In genomic region chr1:41365772-41366427, GRCh38 we compare ENCODE assay signal across 9 cellular contexts. TPM values are rescaled to one million over a fixed set of nuclear protein-coding genes. Genes with fewer than 3 reads are reported as not detected.
A peak's percentile ranks its signal among the peaks of the same experiment; 100 is the strongest.
DNase-seq lines count a peak whose midpoint lies in the region; ATAC-seq and TF ChIP-seq lines count a peak whose summit lies in the region.
"Had no signal": no experiment of that assay in that cellular context is flagged by ENCODE, and none has a peak within 500 bp of the region (broad histone marks: within the 10 kb centered on the region; RNA-seq: fewer than 3 reads in every experiment).

No MANE protein-coding gene starts in this region.

- H3K4me3 ChIP-seq in trophoblast cell (ENCODE audit: low read depth, low read length) (peak overlapping the region; percentile 29), right lobe of liver (peak overlapping the region in 1 of 3 donors; percentile 16)

- H2BK5ac ChIP-seq in trophoblast cell (ENCODE audit: low read depth, low read length, poor library complexity) = no peak overlapping the region

- peak overlapping the region; percentile 57 for H3K4me2 ChIP-seq in trophoblast cell (ENCODE audit: low read length)

- H3K27ac ChIP-seq in trophoblast cell (ENCODE audit: low read depth, low read length) (no peak overlapping the region), right lobe of liver (no peak overlapping the region)
- H3K27ac ChIP-seq: neutrophil had no signal

- H3K9ac ChIP-seq in trophoblast cell (ENCODE audit: low read length) = no peak overlapping the region

- intact Hi-C loops in right lobe of liver (cut with DNase I) = no loop called here

- TF ChIP-seq POLR2A in right lobe of liver (IDR thresholded peaks at IDR 0.05) = no peak

- H3K27me3 ChIP-seq in trophoblast cell (ENCODE audit: insufficient read depth, low read length) (peaks cover 16% of the 10 kb centered on the region), right lobe of liver (peaks cover 0 to 4% of the 10 kb centered on the region in 2 donors)

- peaks cover 17% of the 10 kb centered on the region for H3K79me1 ChIP-seq in trophoblast cell (ENCODE audit: low read length)

- H4K91ac ChIP-seq in trophoblast cell (ENCODE audit: low read depth, low read length) = peak overlapping the region; percentile 59

- peak overlapping the region; percentile 46 for H4K8ac ChIP-seq in trophoblast cell (ENCODE audit: low read depth, low read length)

- H2AK5ac ChIP-seq in trophoblast cell (ENCODE audit: low read length) = no peak overlapping the region

- peak overlapping the region; percentile 69 for H3K18ac ChIP-seq in trophoblast cell (ENCODE audit: low read length)

- H4K12ac ChIP-seq in trophoblast cell (ENCODE audit: low read depth, low read length) = no peak overlapping the region

- peaks cover 22 to 43% of the 10 kb centered on the region in 2 experiments for H3K4me1 ChIP-seq in trophoblast cell (ENCODE audit: control insufficient read depth in 1 of 2, insufficient read depth in 2 of 2, low read length in 2 of 2)
- H3K4me1 ChIP-seq in right lobe of liver = peaks cover 0 to 18% (median 0%) of the 10 kb centered on the region in 4 donors

- H3K79me2 ChIP-seq in trophoblast cell (ENCODE audit: control insufficient read depth, insufficient read depth, low read length, poor library complexity) = peaks cover 6% of the 10 kb centered on the region

- peak overlapping the region; percentile 23 for H2AFZ ChIP-seq in trophoblast cell (ENCODE audit: insufficient read depth, low read length, poor library complexity)

- H3K9me3 ChIP-seq in trophoblast cell (ENCODE audit: insufficient read depth, low read depth, low read length) (peaks cover 3% of the 10 kb centered on the region), right lobe of liver (no peaks in the 10 kb centered on the region)
- H3K9me3 ChIP-seq: neutrophil had no signal

- peak overlapping the region; percentile 42 for H2BK12ac ChIP-seq in trophoblast cell (ENCODE audit: low read length)

- H3K4ac ChIP-seq in trophoblast cell (ENCODE audit: low read depth, low read length) = peak overlapping the region; percentile 14

- peak overlapping the region; percentile 63 for H3K14ac ChIP-seq in trophoblast cell (ENCODE audit: low read length)

- peak; percentile 23 for DNase-seq in NCI-H146 (lab: John Stamatoyannopoulos, UW)
- no peak for DNase-seq in NCI-H146 treated with DMSO at 0.1 percent for 48 hours (lab: John Stamatoyannopoulos, UW; ENCODE audit: unreplicated experiment)
- peak; percentile 81 for DNase-seq in NCI-H345 (lab: John Stamatoyannopoulos, UW)
- DNase-seq in effector CD8-positive, alpha-beta T cell (lab: John Stamatoyannopoulos, UW) = peak; percentile 36
- DNase-seq in trophoblast cell = no peak
- no peak for DNase-seq in right lobe of liver
- no peak for DNase-seq in GDM1 (lab: John Stamatoyannopoulos, UW)
- DNase-seq in activated CD4-positive, alpha-beta T cell treated with anti-CD3 and anti-CD28 coated beads, Interleukin-2, amount 50 U/mL, for 1 hour = no peak

- ATAC-seq in right lobe of liver = no peak

- no peak overlapping the region for H3K23ac ChIP-seq in trophoblast cell (ENCODE audit: low read length)

- peaks cover 3 to 4% of the 10 kb centered on the region in 2 experiments for H3K36me3 ChIP-seq in trophoblast cell (ENCODE audit: control insufficient read depth in 1 of 2, insufficient read depth in 2 of 2, low read length in 2 of 2)
- no peaks in the 10 kb centered on the region for H3K36me3 ChIP-seq in right lobe of liver
- H3K36me3 ChIP-seq: neutrophil had no signal

- WGBS in trophoblast cell (ENCODE audit: extremely low coverage, insufficient coverage, insufficient read length) = no CpG with 5 or more reads among the region's 20 CpGs
- WGBS in right lobe of liver (ENCODE audit: insufficient coverage, low coverage, low lambda C conversion rate, missing lambda C conversion rate) = no CpG with 5 or more reads among the region's 20 CpGs

- no peak for TF ChIP-seq CTCF in right lobe of liver (IDR thresholded peaks at IDR 0.05)

- H2BK120ac ChIP-seq in trophoblast cell (ENCODE audit: insufficient read depth, low read length, poor library complexity) = peak overlapping the region; percentile 43

RNA-seq across cellular contexts. Expression of gene FOXO6, which starts 4.7 kb away (rescaled TPM):
- polyA plus RNA-seq in trophoblast cell (2013) = 119 and 130 TPM in 2 replicates
- total RNA-seq in right lobe of liver = under 1 TPM in 3 of 6 experiments, not detected in 3; 0.12 to 0.55 (median 0.54) TPM

Comparison
In these comparisons a context has a peak if more than half of its experiments do, and no peak if none do; other contexts are left out.
1. DNase-seq: peak in NCI-H146 (single experiment), NCI-H345 (single experiment) and effector CD8-positive, alpha-beta T cell (single experiment); none in NCI-H146 treated with DMSO at 0.1 percent for 48 hours (single experiment), trophoblast cell (0 of 2), right lobe of liver (0 of 3), GDM1 (single experiment) and activated CD4-positive, alpha-beta T cell treated with anti-CD3 and anti-CD28 coated beads, Interleukin-2, amount 50 U/mL, for 1 hour (single experiment).